In the genomic region with DNA sequence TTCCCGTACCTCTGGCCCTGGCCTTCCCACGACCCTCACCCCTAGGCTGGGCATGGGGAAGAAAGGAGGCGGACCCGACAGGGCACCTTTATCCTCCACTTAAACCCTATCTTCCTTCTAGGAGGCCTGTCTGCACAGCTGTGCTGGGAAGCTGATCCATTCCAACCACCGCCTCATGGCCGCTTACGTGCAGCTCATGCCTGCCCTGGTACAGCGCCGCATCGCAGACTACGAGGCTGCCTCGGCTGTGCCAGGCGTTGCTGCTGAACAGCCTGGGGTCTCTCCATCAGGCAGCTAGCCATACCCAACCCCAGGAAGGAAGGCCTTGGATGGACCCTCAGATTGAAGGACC, we compare ENCODE assay signal across 8 cellular contexts. TPM values are rescaled to one million over a fixed set of nuclear protein-coding genes. Genes with fewer than 3 reads are reported as not detected.
A peak's percentile ranks its signal among the peaks of the same experiment; 100 is the strongest.
DNase-seq lines count a peak whose midpoint lies in the region; ATAC-seq and TF ChIP-seq lines count a peak whose summit lies in the region.

No MANE protein-coding gene starts in this region.

- H3F3A ChIP-seq in SU-DHL-6 (ENCODE audit: insufficient read depth), result no peaks in the 10 kb centered on the region

- H3K27me3 Mint-ChIP-seq in activated naive CD4-positive, alpha-beta T cell treated with anti-CD3 and anti-CD28 coated beads for 36 hours (ENCODE audit: low read depth), result no peaks in the 10 kb centered on the region

- H3K9me2 ChIP-seq in SU-DHL-6 (replicated peaks; ENCODE audit: insufficient read depth, low read length), result no peaks in the 10 kb centered on the region

- H3K36me3 Mint-ChIP-seq in activated naive CD4-positive, alpha-beta T cell treated with anti-CD3 and anti-CD28 coated beads for 36 hours (ENCODE audit: low read depth), result peaks cover 21% of the 10 kb centered on the region

- H3K4me1 ChIP-seq in rectal smooth muscle tissue (ENCODE audit: control insufficient read depth, insufficient read depth, low read length), result peaks cover 18% of the 10 kb centered on the region

- peak overlapping the region; percentile 96 for H3K27ac Mint-ChIP-seq in activated naive CD4-positive, alpha-beta T cell treated with anti-CD3 and anti-CD28 coated beads for 36 hours

- no peak for DNase-seq in activated naive CD4-positive, alpha-beta T cell treated with anti-CD3 and anti-CD28 coated beads for 36 hours
- no peak for DNase-seq in activated naive CD4-positive, alpha-beta T cell treated with anti-CD3 and anti-CD28 coated beads, Interleukin-2, amount 50 U/mL, for 16 hours
- peak; percentile 12 for DNase-seq in fibroblast of pulmonary artery (ENCODE audit: low read depth)
- DNase-seq in effector CD8-positive, alpha-beta T cell (lab: John Stamatoyannopoulos, UW), result no peak
- DNase-seq in NCI-H2107 (lab: John Stamatoyannopoulos, UW), result no peak

- H3K9ac ChIP-seq in SU-DHL-6 (ENCODE audit: low read length) (peak overlapping the region; percentile 73), rectal smooth muscle tissue (ENCODE audit: low read length) (peak overlapping the region; percentile 78)

- no peak overlapping the region for H2AFZ ChIP-seq in SU-DHL-6 (ENCODE audit: low read depth, low read length, severe bottlenecking)

- peaks cover 38% of the 10 kb centered on the region for H3K4me1 Mint-ChIP-seq in activated naive CD4-positive, alpha-beta T cell treated with anti-CD3 and anti-CD28 coated beads for 36 hours (ENCODE audit: low read depth)

- H3K9me3 ChIP-seq in SU-DHL-6 (ENCODE audit: insufficient read depth, low read length), result no peaks in the 10 kb centered on the region

- H3K4me3 ChIP-seq in SU-DHL-6 (ENCODE audit: insufficient read depth, low read length, poor library complexity, severe bottlenecking) (peak overlapping the region; percentile 74), fibroblast of pulmonary artery (replicated peaks; ENCODE audit: low read depth, low read length) (peak overlapping the region; percentile 81), rectal smooth muscle tissue (ENCODE audit: low read length) (peak overlapping the region; percentile 89)

- no peaks in the 10 kb centered on the region for H3K9me3 Mint-ChIP-seq in activated naive CD4-positive, alpha-beta T cell treated with anti-CD3 and anti-CD28 coated beads for 36 hours

- peak overlapping the region; percentile 63 for H3K4me2 ChIP-seq in SU-DHL-6 (ENCODE audit: low read depth, low read length, poor library complexity, severe bottlenecking)

- no peaks in the 10 kb centered on the region; the same call in 1 of the 2 replicates for H4K20me1 ChIP-seq in SU-DHL-6 (ENCODE audit: low read depth, low read length)

- no peak for ATAC-seq in HG03378 (IDR thresholded peaks at IDR 0.05; ENCODE audit: unreplicated experiment)

- peaks cover 40% of the 10 kb centered on the region for H3K79me2 ChIP-seq in SU-DHL-6 (ENCODE audit: insufficient read depth, low read length)

- intact Hi-C loops in activated naive CD4-positive, alpha-beta T cell treated with anti-CD3 and anti-CD28 coated beads for 36 hours (cut with micrococcal nuclease), result loop anchor here (1.0 to 5.0 kb wide), 13 partner anchors 43 to 855 kb away; a partner anchor contains a TSS

- H3K27me3 ChIP-seq in SU-DHL-6 (ENCODE audit: low read length), result no peaks in the 10 kb centered on the region
- no peaks in the 10 kb centered on the region for H3K27me3 ChIP-seq in rectal smooth muscle tissue (ENCODE audit: control insufficient read depth, insufficient read depth, low read length)

- H3K4me3 Mint-ChIP-seq in activated naive CD4-positive, alpha-beta T cell treated with anti-CD3 and anti-CD28 coated beads for 36 hours, result peak overlapping the region; percentile 94

- H3K36me3 ChIP-seq in SU-DHL-6 (ENCODE audit: low read length) (peaks cover 26% of the 10 kb centered on the region), rectal smooth muscle tissue (ENCODE audit: control insufficient read depth, insufficient read depth, low read length) (peaks cover 31% of the 10 kb centered on the region)

- TF ChIP-seq CTCF in SU-DHL-6 (IDR thresholded peaks at IDR 0.05; ENCODE audit: insufficient read depth, low read length, poor library complexity, severe bottlenecking) (no peak), fibroblast of pulmonary artery (IDR thresholded peaks at IDR 0.05; ENCODE audit: low read length, missing control alignments) (no peak)

- CTCF ChIA-PET in activated naive CD4-positive, alpha-beta T cell treated with anti-CD3 and anti-CD28 coated beads for 36 hours (lab: Charles Lee), result interaction anchor here (1.0 to 4.8 kb wide), 9 partner anchors 9 to 265 kb away, joined by 3 to 37 read pairs (median 5); no protein-coding TSS in a partner anchor

- H3K27ac ChIP-seq in SU-DHL-6 (ENCODE audit: low read depth, low read length), result peak overlapping the region; percentile 55
- peak overlapping the region; percentile 87 for H3K27ac ChIP-seq in rectal smooth muscle tissue (ENCODE audit: low read depth, low read length)

RNA-seq across cellular contexts. Expression of a gene that starts 0.6 kb away (rescaled TPM):
- 10 to 100 TPM; 35.1 to 41.7 TPM for total RNA-seq in activated naive CD4-positive, alpha-beta T cell treated with anti-CD3 and anti-CD28 coated beads for 36 hours

RNA-seq across cellular contexts. Expression of a gene that starts 0.8 kb away (rescaled TPM):
- 10 to 100 TPM; 33.5 to 37.9 TPM for total RNA-seq in activated naive CD4-positive, alpha-beta T cell treated with anti-CD3 and anti-CD28 coated beads for 36 hours

RNA-seq across cellular contexts. Expression of a gene that starts 8.2 kb away (rescaled TPM):
- total RNA-seq in activated naive CD4-positive, alpha-beta T cell treated with anti-CD3 and anti-CD28 coated beads for 36 hours, result 1 to 10 TPM; 7.7 to 9.4 TPM

RNA-seq across cellular contexts. Expression of a gene that starts 15.2 kb away (rescaled TPM):
- total RNA-seq in activated naive CD4-positive, alpha-beta T cell treated with anti-CD3 and anti-CD28 coated beads for 36 hours, result 10 to 100 TPM; 18.2 to 19.3 TPM

RNA-seq across cellular contexts. Expression of a gene that starts 41.1 kb away (rescaled TPM):
- total RNA-seq in activated naive CD4-positive, alpha-beta T cell treated with anti-CD3 and anti-CD28 coated beads for 36 hours, result under 1 TPM in 1 of 2 experiments, not detected in 1; 0.64 TPM
